15 cellular contexts compared by ENCODE assay signal in genomic region chr1:149826555-149826954, GRCh38. TPM values are rescaled to one million over a fixed set of nuclear protein-coding genes. Genes with fewer than 3 reads are reported as not detected.
DNase-seq lines count a peak whose midpoint lies in the region; ATAC-seq, FAIRE-seq and TF ChIP-seq lines count a peak whose summit lies in the region.
"Not testable (repeated sequence)": the region's sequence is repeated elsewhere in the genome, so short reads cannot be mapped to it uniquely, and the experiment has no call there.
"Had no signal": no experiment of that assay in that cellular context is flagged by ENCODE, and none has a peak within 500 bp of the region (broad histone marks: within the 10 kb centered on the region; RNA-seq: fewer than 3 reads in every experiment).

No MANE protein-coding gene starts in this region.

- in situ Hi-C loops in HepG2 (cut with HindIII; ENCODE audit: extremely low pct_ligation_motif_present, low pct_unique_long_range_greater_than_20kb), result not testable (repeated sequence)

- H3K27ac Mint-ChIP-seq in naive thymus-derived CD4-positive, alpha-beta T cell; stimulated activated naive CD8-positive, alpha-beta T cell treated with anti-CD3 and anti-CD28 coated beads, Interleukin-15, amount 100 ng/mL, for 72 hours: not testable (repeated sequence)

- not testable (repeated sequence) for TF ChIP-seq EP300 in HepG2 (IDR thresholded peaks at IDR 0.05; ENCODE audit: low read depth in 2 of 2, low read length in 2 of 2); HepG2 (CRISPR knock-in tag; IDR thresholded peaks at IDR 0.05; ENCODE audit: borderline replicate concordance)

- not testable (repeated sequence) for DNase-seq in Right ventricle myocardium inferior (ENCODE audit: missing footprints); left ventricle myocardium superior; left lobe of liver (ENCODE audit: low spot score); HepG2 (ENCODE audit: low spot score); naive thymus-derived CD4-positive, alpha-beta T cell; stimulated activated naive CD8-positive, alpha-beta T cell treated with anti-CD3 and anti-CD28 coated beads, Interleukin-15, amount 100 ng/mL, for 72 hours; aorta

- H3K9me3 ChIP-seq in HepG2 (ENCODE audit: low read length); naive thymus-derived CD4-positive, alpha-beta T cell (ENCODE audit: control insufficient read depth in 2 of 3, low read length in 3 of 3); aorta (ENCODE audit: control insufficient read depth, low read length): not testable (repeated sequence)

- H3K4me3 ChIP-seq in HepG2 (replicated peaks in 1 of 3; ENCODE audit: insufficient read depth in 1 of 3, low read depth in 2 of 3, low read length in 3 of 3); naive thymus-derived CD4-positive, alpha-beta T cell (ENCODE audit: low read length); aorta (ENCODE audit: low read length in 2 of 2): not testable (repeated sequence)

- not testable (repeated sequence) for H3K4me1 Mint-ChIP-seq in naive thymus-derived CD4-positive, alpha-beta T cell; stimulated activated naive CD8-positive, alpha-beta T cell treated with anti-CD3 and anti-CD28 coated beads, Interleukin-15, amount 100 ng/mL, for 72 hours

- intact Hi-C loops in Right ventricle myocardium inferior (cut with DNase I); left ventricle myocardium superior (cut with micrococcal nuclease); HepG2 (cut with micrococcal nuclease; ENCODE audit: unreplicated experiment); naive thymus-derived CD4-positive, alpha-beta T cell (cut with micrococcal nuclease); aorta (cut with DNase I): not testable (repeated sequence)

- H3K9ac ChIP-seq in HepG2 (ENCODE audit: insufficient read depth, low read depth, low read length), result not testable (repeated sequence)

- ATAC-seq in Right ventricle myocardium inferior, result peak; percentile 17
- ATAC-seq in left ventricle myocardium superior, result peak; percentile 9
- peak; percentile 81 for ATAC-seq in left lobe of liver
- peak; percentile 70 for ATAC-seq in HepG2
- ATAC-seq in naive thymus-derived CD4-positive, alpha-beta T cell, result peak; percentile 27
- ATAC-seq in stimulated activated naive CD8-positive, alpha-beta T cell treated with anti-CD3 and anti-CD28 coated beads, Interleukin-15, amount 100 ng/mL, for 72 hours, result peak; percentile 43
- peak; percentile 55 for ATAC-seq in aorta (ENCODE audit: low FRiP score)

- FAIRE-seq in HepG2 (lab: Jason Lieb, UNC), result not testable (repeated sequence)

- not testable (repeated sequence) for H3K36me3 ChIP-seq in HepG2 (replicated peaks in 1 of 2; ENCODE audit: control insufficient read depth in 1 of 2, insufficient read depth in 2 of 2, low read length in 2 of 2); naive thymus-derived CD4-positive, alpha-beta T cell (ENCODE audit: control insufficient read depth in 2 of 3, insufficient read depth in 3 of 3, low read length in 3 of 3); aorta (ENCODE audit: control insufficient read depth in 1 of 2, insufficient read depth in 2 of 2, low read length in 1 of 2)

- not testable (repeated sequence) for TF ChIP-seq RAD21 in HepG2 (CRISPR knock-in tag; IDR thresholded peaks at IDR 0.05)

- not testable (repeated sequence) for H3K9me3 Mint-ChIP-seq in naive thymus-derived CD4-positive, alpha-beta T cell; stimulated activated naive CD8-positive, alpha-beta T cell treated with anti-CD3 and anti-CD28 coated beads, Interleukin-15, amount 100 ng/mL, for 72 hours

- CTCF ChIA-PET in HepG2 (lab: Yijun Ruan, JAX; ENCODE audit: low intra/inter-chr PET ratio, low total read pairs); naive thymus-derived CD4-positive, alpha-beta T cell (lab: Charles Lee): not testable (repeated sequence)

- H3K36me3 Mint-ChIP-seq in naive thymus-derived CD4-positive, alpha-beta T cell, result not testable (repeated sequence)

- H3K4me1 ChIP-seq in HepG2 (ENCODE audit: insufficient read depth, low read length); naive thymus-derived CD4-positive, alpha-beta T cell (ENCODE audit: control insufficient read depth in 2 of 2, insufficient read depth in 2 of 2, low read length in 2 of 2); aorta (ENCODE audit: control insufficient read depth in 1 of 2, insufficient read depth in 2 of 2, low read length in 2 of 2): not testable (repeated sequence)

- POLR2A ChIA-PET in HepG2 (lab: Yijun Ruan, JAX); naive thymus-derived CD4-positive, alpha-beta T cell (lab: Charles Lee): not testable (repeated sequence)

- no CpG with 5 or more reads among the region's 2 CpGs for WGBS in HepG2 (ENCODE audit: low lambda C conversion rate)
- WGBS in aorta, 2 donors, result no CpG with 5 or more reads among the region's 2 CpGs

- not testable (repeated sequence) for H4K20me1 ChIP-seq in HepG2 (ENCODE audit: insufficient read depth, low read length)

- not testable (repeated sequence) for H3K4me3 Mint-ChIP-seq in naive thymus-derived CD4-positive, alpha-beta T cell; stimulated activated naive CD8-positive, alpha-beta T cell treated with anti-CD3 and anti-CD28 coated beads, Interleukin-15, amount 100 ng/mL, for 72 hours

- H3K27me3 Mint-ChIP-seq in naive thymus-derived CD4-positive, alpha-beta T cell; stimulated activated naive CD8-positive, alpha-beta T cell treated with anti-CD3 and anti-CD28 coated beads, Interleukin-15, amount 100 ng/mL, for 72 hours: not testable (repeated sequence)

- not testable (repeated sequence) for H3K79me2 ChIP-seq in HepG2 (ENCODE audit: insufficient read depth, low read length)

- TF ChIP-seq CTCF in HepG2 (CRISPR knock-in tag; IDR thresholded peaks at IDR 0.05), result not testable (repeated sequence)

- BruUV-seq in HepG2 (replicated peaks; lab: Mats Ljungman, UMichigan), result not testable (repeated sequence)

- not testable (repeated sequence) for H3K27me3 ChIP-seq in HepG2 (ENCODE audit: control insufficient read depth in 1 of 2, insufficient read depth in 2 of 2, low read length in 2 of 2); naive thymus-derived CD4-positive, alpha-beta T cell (ENCODE audit: control insufficient read depth in 2 of 2, insufficient read depth in 2 of 2, low read length in 2 of 2); aorta (ENCODE audit: control insufficient read depth in 1 of 2, insufficient read depth in 2 of 2, low read length in 1 of 2)

- not testable (repeated sequence) for H3K27ac ChIP-seq in HepG2 (ENCODE audit: extremely low read length, insufficient read depth, low read length); naive thymus-derived CD4-positive, alpha-beta T cell (ENCODE audit: low read depth, low read length); aorta (ENCODE audit: low read depth in 1 of 2, low read length in 2 of 2)

- H3K4me2 ChIP-seq in HepG2 (ENCODE audit: low read depth, low read length), result not testable (repeated sequence)

- TF ChIP-seq POLR2A in HepG2 (IDR thresholded peaks at IDR 0.05; ENCODE audit: insufficient read depth in 1 of 2, low read depth in 2 of 2, low read length in 2 of 2), result not testable (repeated sequence)

- H2AFZ ChIP-seq in HepG2 (ENCODE audit: low read length), result not testable (repeated sequence)

RNA-seq across cellular contexts. Expression of gene FCGR1A, which starts 44.1 kb away (rescaled TPM):
- total RNA-seq in Right ventricle myocardium inferior (1.4 TPM), left ventricle myocardium superior (1.1 TPM), left lobe of liver (1.1 TPM), HepG2 (2016; rRNA removed; fragmentation: Illumina TruSeq; extraction: Trizol) (not detected in 2 replicates), aorta (10 to 100 TPM; 15.9 to 45.0 TPM)
- total RNA-seq in HepG2 (2016; cell fraction: cytosol; rRNA removed; fragmentation: Illumina TruSeq; extraction: Trizol; ENCODE audit: low read depth), result not detected in 2 replicates
- not detected in 2 replicates for total RNA-seq in HepG2 (2016; cell fraction: insoluble cytoplasmic fraction; rRNA removed; fragmentation: Illumina TruSeq; extraction: Trizol)
- total RNA-seq in HepG2 (2016; cell fraction: membrane; rRNA removed; fragmentation: Illumina TruSeq; extraction: Trizol), result not detected in 2 replicates
- not detected in 2 replicates for total RNA-seq in HepG2 (2016; cell fraction: nucleus; rRNA removed; fragmentation: Illumina TruSeq; extraction: Trizol)
- polyA plus RNA-seq in HepG2 (2011; rRNA removed) (not detected in 2 replicates), aorta (10 to 100 TPM; 12.5 to 25.2 TPM)
- polyA plus RNA-seq in HepG2 (2011; cell fraction: cytosol; rRNA removed), result not detected in 2 replicates
- polyA plus RNA-seq in HepG2 (2011; cell fraction: nucleus; rRNA removed), result not detected in 2 replicates
- not detected in 2 replicates for polyA plus RNA-seq in HepG2 (2012)
- not detected in 2 replicates for polyA plus RNA-seq in HepG2 (2016; cell fraction: cytosol; fragmentation: Illumina TruSeq; extraction: Trizol; ENCODE audit: low read depth)
- polyA plus RNA-seq in HepG2 (2016; cell fraction: insoluble cytoplasmic fraction; fragmentation: Illumina TruSeq; extraction: Trizol; ENCODE audit: low read depth), result not detected in 2 replicates
- not detected in 2 replicates for polyA plus RNA-seq in HepG2 (2016; cell fraction: membrane; fragmentation: Illumina TruSeq; extraction: Trizol; ENCODE audit: low read depth)
- polyA plus RNA-seq in HepG2 (2016; cell fraction: nucleus; fragmentation: Illumina TruSeq; extraction: Trizol; ENCODE audit: insufficient read depth, low read depth), result not detected in 2 replicates
- 0.06 TPM in 1 of 2 replicates, not detected in the other for polyA minus RNA-seq in HepG2 (2011; rRNA and poly(A)+ RNA removed; ENCODE audit: low replicate concordance)
- not detected in 2 replicates for polyA minus RNA-seq in HepG2 (2011; cell fraction: cytosol; rRNA and poly(A)+ RNA removed)
- not detected in 2 replicates for polyA minus RNA-seq in HepG2 (2011; cell fraction: nucleus; rRNA and poly(A)+ RNA removed)
- 10 to 100 TPM in 1 of 5 experiments, under 1 TPM in 2, not detected in 2; 0.21 to 14.4 (median 0.59) TPM for total RNA-seq in naive thymus-derived CD4-positive, alpha-beta T cell
- polyA plus RNA-seq in naive thymus-derived CD4-positive, alpha-beta T cell, result not detected
- total RNA-seq: A673; CD4-positive, CD25-positive, alpha-beta regulatory T cell; CD8-positive, alpha-beta memory T cell; Daoy; G401; GM12878 had no signal
- polyA plus RNA-seq: AG04450; CD4-positive, alpha-beta memory T cell; CD4-positive, CD25-positive, alpha-beta regulatory T cell; CD8-positive, alpha-beta memory T cell; GM12878 had no signal

Comparison
In these comparisons a context has a peak if more than half of its experiments do, and no peak if none do; other contexts are left out.
1. ATAC-seq: peak in every context shown above with its lines; median percentile 81 in left lobe of liver; 70 in HepG2; 55 in aorta; 43 in stimulated activated naive CD8-positive, alpha-beta T cell treated with anti-CD3 and anti-CD28 coated beads, Interleukin-15, amount 100 ng/mL, for 72 hours; 27 in naive thymus-derived CD4-positive, alpha-beta T cell; 17 in Right ventricle myocardium inferior; 9 in left ventricle myocardium superior.